Comparison of ENCODE assay signal across 1 cellular context in genomic region chr9:27591093-27591492, GRCh38.
TF ChIP-seq lines count a peak whose summit lies in the region.

No MANE protein-coding gene starts in this region.

TF ChIP-seq in GM23338, 12 proteins besides CTCF, POLR2A, EP300 and RAD21 (continued from another document):
- TF ChIP-seq ZNF331 (CRISPR knock-in tag; IDR thresholded peaks at IDR 0.05; ENCODE audit: low read depth) (no peak), NANOG (IDR thresholded peaks at IDR 0.05; ENCODE audit: borderline replicate concordance) (no peak), REST (IDR thresholded peaks at IDR 0.05; ENCODE audit: unreplicated experiment) (no peak), JUNB (IDR thresholded peaks at IDR 0.05; ENCODE audit: unreplicated experiment) (no peak)
